16 cellular contexts compared by ENCODE assay signal in genomic region chr2:30437809-30438548, GRCh38.
"Had no signal": no experiment of that assay in that cellular context is flagged by ENCODE, and none has a peak within 500 bp of the region (broad histone marks: within the 10 kb centered on the region; RNA-seq: fewer than 3 reads in every experiment).

No MANE protein-coding gene starts in this region.

- DNase-seq: activated CD4-positive, alpha-beta T cell treated with anti-CD3 and anti-CD28 coated beads, Interleukin-2, amount 10 ng/mL, durations not matched to agents 7 days and 5 days; activated CD8-positive, alpha-beta memory T cell treated with anti-CD3 and anti-CD28 coated beads for 24 hours; activated naive CD4-positive, alpha-beta T cell treated with anti-CD3 and anti-CD28 coated beads, Interleukin-2, amount 50 U/mL, for 16 hours; amniotic stem cell; dorsolateral prefrontal cortex; immature natural killer cell; mesenchymal stem cell; SK-N-SH; stimulated activated CD4-positive, alpha-beta T cell treated with anti-CD3 and anti-CD28 coated beads, Interleukin-4, amount 100 ng/mL, for 24 hours; T-helper 1 cell; transverse colon had no signal

- H3K36me3 ChIP-seq: esophagus muscularis mucosa, transverse colon had no signal

- H3K9me3 Mint-ChIP-seq: activated CD4-positive, alpha-beta T cell treated with anti-CD3 and anti-CD28 coated beads, Interleukin-2, amount 10 ng/mL, durations not matched to agents 7 days and 5 days; activated T-helper 2 cell treated with anti-CD3 and anti-CD28 coated beads, Interferon-gamma antibody, Interleukin-2, Interleukin-4, amounts not matched to agents 10 μg/mL and 5 μg/mL and 100 μg/mL, durations not matched to agents 14 hours and 24 hours and 36 hours; immature natural killer cell; neural crest cell; WTC11 had no signal

- H3K4me2 ChIP-seq: SK-N-SH had no signal

- H3K27me3 Mint-ChIP-seq: activated CD4-positive, alpha-beta T cell treated with anti-CD3 and anti-CD28 coated beads, Interleukin-2, amount 10 ng/mL, durations not matched to agents 7 days and 5 days had no signal

- H3K9ac ChIP-seq: SK-N-SH had no signal

- H3K27ac ChIP-seq: dorsolateral prefrontal cortex, transverse colon had no signal

- H3K9me3 ChIP-seq: esophagus muscularis mucosa, SK-N-SH, transverse colon had no signal

- H3K27me3 ChIP-seq: dorsolateral prefrontal cortex, esophagus muscularis mucosa, transverse colon had no signal

- H3K27ac Mint-ChIP-seq: activated CD4-positive, alpha-beta T cell treated with anti-CD3 and anti-CD28 coated beads, Interleukin-2, amount 10 ng/mL, durations not matched to agents 7 days and 5 days; activated T-helper 2 cell treated with anti-CD3 and anti-CD28 coated beads, Interferon-gamma antibody, Interleukin-2, Interleukin-4, amounts not matched to agents 10 μg/mL and 5 μg/mL and 100 μg/mL, durations not matched to agents 14 hours and 24 hours and 36 hours; brain; WTC11 had no signal

- H3K36me3 Mint-ChIP-seq: brain, immature natural killer cell, WTC11 had no signal

- ATAC-seq: WTC11 had no signal

- H3K4me3 Mint-ChIP-seq: activated CD4-positive, alpha-beta T cell treated with anti-CD3 and anti-CD28 coated beads, Interleukin-2, amount 10 ng/mL, durations not matched to agents 7 days and 5 days; brain; immature natural killer cell; neural crest cell; WTC11 had no signal

- H3K4me3 ChIP-seq: dorsolateral prefrontal cortex, esophagus muscularis mucosa, transverse colon had no signal
